In the genomic region with DNA sequence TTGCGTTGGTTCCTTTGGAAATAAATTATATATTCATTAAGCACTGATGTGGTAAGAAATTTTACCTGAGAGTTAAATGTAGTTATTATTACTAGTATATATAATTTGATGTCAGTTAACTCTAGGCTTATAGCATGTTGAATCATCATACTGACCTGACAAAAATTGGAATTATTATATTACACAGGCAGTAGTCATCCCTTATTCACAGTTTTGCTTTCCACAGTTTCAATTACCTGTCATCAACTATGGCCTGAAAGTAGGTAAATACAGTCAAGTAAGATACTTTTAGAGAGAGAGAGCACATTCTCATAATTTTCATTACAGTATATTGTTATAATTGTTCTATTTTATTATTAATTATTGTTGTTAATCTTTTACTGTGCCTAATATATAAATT, we compare ENCODE assay signal across 8 cellular contexts.
"Had no signal": no experiment of that assay in that cellular context is flagged by ENCODE, and none has a peak within 500 bp of the region (broad histone marks: within the 10 kb centered on the region; RNA-seq: fewer than 3 reads in every experiment).

No MANE protein-coding gene starts in this region.

- H3K4me1 ChIP-seq: HAP-1 had no signal

- H3K36me3 ChIP-seq: HAP-1 had no signal

- H2AFZ ChIP-seq: GM23248 had no signal

- H3K9me3 ChIP-seq: HAP-1 had no signal

- H3K27ac ChIP-seq: GM23248 had no signal

- H3K4me3 ChIP-seq: GM23248, HAP-1, K562 had no signal

- DNase-seq: GM23248, GOT3, H7, HFFc6, IMR-90 had no signal

- H3K9ac ChIP-seq: GM23248 had no signal

- ATAC-seq: HCT116, K562 had no signal
